10 cellular contexts compared by ENCODE assay signal in genomic region chr12:49809369-49810158, GRCh38. TPM values are rescaled to one million over a fixed set of nuclear protein-coding genes. Genes with fewer than 3 reads are reported as not detected.
A peak's percentile ranks its signal among the peaks of the same experiment; 100 is the strongest.
DNase-seq lines count a peak whose midpoint lies in the region; ATAC-seq and TF ChIP-seq lines count a peak whose summit lies in the region.
"Had no signal": no experiment of that assay in that cellular context is flagged by ENCODE, and none has a peak within 500 bp of the region (broad histone marks: within the 10 kb centered on the region; RNA-seq: fewer than 3 reads in every experiment).

No MANE protein-coding gene starts in this region.

- peaks cover 27% of the 10 kb centered on the region for H3K79me2 ChIP-seq in neural progenitor cell (ENCODE audit: low read depth)

- H3K36me3 ChIP-seq in neural progenitor cell = no peaks in the 10 kb centered on the region

- H3F3A ChIP-seq in neural progenitor cell (ENCODE audit: low read depth) = peaks cover 43% of the 10 kb centered on the region

- peak overlapping the region; percentile 99 for H3K27ac Mint-ChIP-seq in neural progenitor cell
- peak overlapping the region; percentile 72 for H3K27ac Mint-ChIP-seq in type B pancreatic cell

- H2AFZ ChIP-seq in neural progenitor cell (replicated peaks) = no peak overlapping the region

- POLR2A ChIA-PET in RWPE1 (lab: Yijun Ruan, JAX; ENCODE audit: low non-redundant PET) = no interaction called here

- peak overlapping the region; percentile 35 for H3K4me3 ChIP-seq in neural progenitor cell

- H3K36me3 Mint-ChIP-seq in neural progenitor cell (peaks cover 23% of the 10 kb centered on the region), type B pancreatic cell (peaks cover 1% of the 10 kb centered on the region)

- H3K27me3 Mint-ChIP-seq in neural progenitor cell (ENCODE audit: insufficient read depth, low read depth) (peaks cover 5% of the 10 kb centered on the region), type B pancreatic cell (no peaks in the 10 kb centered on the region)

- ATAC-seq in GM18907 (IDR thresholded peaks at IDR 0.05; ENCODE audit: unreplicated experiment) (no peak), GM18867 (IDR thresholded peaks at IDR 0.05; ENCODE audit: unreplicated experiment) (no peak), HG03460 (IDR thresholded peaks at IDR 0.05; ENCODE audit: unreplicated experiment) (no peak)

- H3K4me2 ChIP-seq in neural progenitor cell = peak overlapping the region; percentile 76

- CTCF ChIA-PET in RWPE1 (lab: Yijun Ruan, JAX) = interaction anchor here (0.5 kb wide), 1 partner anchor 31 kb away, joined by 3 read pairs; no protein-coding TSS in a partner anchor

- H3K9ac ChIP-seq in neural progenitor cell = no peak overlapping the region

- H4K20me1 ChIP-seq in neural progenitor cell (ENCODE audit: low read depth) = no peaks in the 10 kb centered on the region

- TF ChIP-seq CTCF in RWPE1 (conservative IDR thresholded peaks at IDR 0.05; ENCODE audit: low read depth) (no peak), neural progenitor cell (IDR thresholded peaks at IDR 0.05) (no peak), type B pancreatic cell (conservative IDR thresholded peaks at IDR 0.05) (no peak)

- peak overlapping the region; percentile 16; the same call in 1 of the 2 replicates for H3K27ac ChIP-seq in RWPE1
- H3K27ac ChIP-seq in neural progenitor cell = peak overlapping the region; percentile 98

- H3K27me3 ChIP-seq in neural progenitor cell = no peaks in the 10 kb centered on the region

- H3K4me1 ChIP-seq in neural progenitor cell = peaks cover 53% of the 10 kb centered on the region

- DNase-seq in RWPE1 (ENCODE audit: low spot score) (no peak), fibroblast of peridontal ligament (ENCODE audit: extremely low read depth) (peak; percentile 14), neural progenitor cell (ENCODE audit: low spot score) (peak; percentile 81), type B pancreatic cell (ENCODE audit: extremely low spot score, unreplicated experiment) (no peak)
- DNase-seq: effector CD4-positive, alpha-beta T cell; NCI-H1436 treated with DMSO at 0.1 percent for 48 hours; SHP77 had no signal

- H3K9me3 ChIP-seq in neural progenitor cell (ENCODE audit: low read depth) = no peaks in the 10 kb centered on the region

- H3K4me1 Mint-ChIP-seq in neural progenitor cell = peaks cover 60% of the 10 kb centered on the region
- peaks cover 40% of the 10 kb centered on the region for H3K4me1 Mint-ChIP-seq in type B pancreatic cell (ENCODE audit: unreplicated experiment)

- no peaks in the 10 kb centered on the region for H3K9me3 Mint-ChIP-seq in neural progenitor cell
- no peaks in the 10 kb centered on the region for H3K9me3 Mint-ChIP-seq in type B pancreatic cell

- H3K4me3 Mint-ChIP-seq in neural progenitor cell (peak overlapping the region; percentile 74), type B pancreatic cell (peak overlapping the region; percentile 62)

RNA-seq across cellular contexts. Expression of gene NCKAP5L, which starts 18.6 kb away (rescaled TPM):
- total RNA-seq in neural progenitor cell (ENCODE audit: low replicate concordance) (5.6 and 19.0 TPM in 2 replicates), type B pancreatic cell (ENCODE audit: low replicate concordance) (9.7 and 28.8 TPM in 2 replicates)

RNA-seq across cellular contexts. Expression of gene BCDIN3D, which starts 33.3 kb away (rescaled TPM):
- total RNA-seq in neural progenitor cell (ENCODE audit: low replicate concordance) (3.8 and 5.3 TPM in 2 replicates), type B pancreatic cell (ENCODE audit: low replicate concordance) (8.1 and 8.5 TPM in 2 replicates)

Comparison
In these comparisons a context has a peak if more than half of its experiments do, and no peak if none do; other contexts are left out.
1. DNase-seq: peak in fibroblast of peridontal ligament (single experiment) and neural progenitor cell (single experiment); none in RWPE1 (single experiment) and type B pancreatic cell (single experiment).